10 cellular contexts compared by ENCODE assay signal in genomic region chr1:26542781-26543443, GRCh38. TPM values are rescaled to one million over a fixed set of nuclear protein-coding genes. Genes with fewer than 3 reads are reported as not detected.
DNase-seq lines count a peak whose midpoint lies in the region; FAIRE-seq and TF ChIP-seq lines count a peak whose summit lies in the region.
"Had no signal": no experiment of that assay in that cellular context is flagged by ENCODE, and none has a peak within 500 bp of the region (broad histone marks: within the 10 kb centered on the region; RNA-seq: fewer than 3 reads in every experiment).

No MANE protein-coding gene starts in this region.

- peak overlapping the region; percentile 72 for H3K4me2 ChIP-seq in OCI-LY1 (ENCODE audit: low read length)

- no peaks in the 10 kb centered on the region for H3K9me2 ChIP-seq in OCI-LY1 (ENCODE audit: low read depth, low read length)

- no peaks in the 10 kb centered on the region for H3K9me3 ChIP-seq in OCI-LY1 (ENCODE audit: low read length)
- no peaks in the 10 kb centered on the region for H3K9me3 ChIP-seq in endodermal cell (ENCODE audit: control insufficient read depth, low read length)
- H3K9me3 ChIP-seq in spleen: no peaks in the 10 kb centered on the region
- H3K9me3 ChIP-seq in prostate gland: no peaks in the 10 kb centered on the region
- H3K9me3 ChIP-seq: mucosa of descending colon had no signal

- WGBS in endodermal cell (ENCODE audit: insufficient coverage in 1 of 2, insufficient read length in 1 of 2), 2 experiments: 92 to 96% methylated on average over 7 to 9 of the region's 9 CpGs
- 30 to 52% (median 39%) methylated on average over 9 of the region's 9 CpGs for WGBS in spleen, 5 donors
- WGBS in prostate gland: 87% methylated on average over 9 of the region's 9 CpGs

- no peaks in the 10 kb centered on the region for H4K20me1 ChIP-seq in OCI-LY1 (ENCODE audit: insufficient read depth, low read length)

- H3K27me3 Mint-ChIP-seq in endodermal cell (ENCODE audit: insufficient read depth): no peaks in the 10 kb centered on the region

- no peaks in the 10 kb centered on the region for H3K79me2 ChIP-seq in OCI-LY1 (ENCODE audit: insufficient read depth, low read length)

- TF ChIP-seq POLR2A in spleen (IDR thresholded peaks at IDR 0.05): no peak
- no peak for TF ChIP-seq POLR2A in prostate gland (IDR thresholded peaks at IDR 0.05)

- H3K9ac ChIP-seq in OCI-LY1 (ENCODE audit: low read length): peak overlapping the region; percentile 67
- H3K9ac ChIP-seq in endodermal cell (ENCODE audit: extremely low read depth, low read length, poor library complexity, severe bottlenecking): no peak overlapping the region

- no peak overlapping the region for H3K4me3 Mint-ChIP-seq in endodermal cell

- intact Hi-C loops in spleen (cut with DNase I; ENCODE audit: low total_unique reads): loop anchor here (10.0 kb wide), 1 partner anchor 48 kb away; no protein-coding TSS in a partner anchor
- intact Hi-C loops in prostate gland (cut with DNase I): no loop called here

- peak overlapping the region; percentile 53 for H3K4me3 ChIP-seq in OCI-LY1 (ENCODE audit: low read depth, low read length, poor library complexity, severe bottlenecking)
- H3K4me3 ChIP-seq in endodermal cell (ENCODE audit: low read length): no peak overlapping the region
- peak overlapping the region in 7 of 8 donors; percentile 4 to 83 (median 24) for H3K4me3 ChIP-seq in spleen
- peak overlapping the region in 1 of 2 donors; percentile 1 for H3K4me3 ChIP-seq in prostate gland
- H3K4me3 ChIP-seq: mucosa of descending colon, SK-N-MC had no signal

- H3K36me3 ChIP-seq in OCI-LY1 (ENCODE audit: insufficient read depth, low read length) (peaks cover 13% of the 10 kb centered on the region; the same call in 1 of the 2 replicates), endodermal cell (ENCODE audit: control insufficient read depth, insufficient read depth, low read length) (peaks cover 6% of the 10 kb centered on the region), spleen (peaks cover 0 to 15% (median 11%) of the 10 kb centered on the region in 6 donors), prostate gland (no peaks in the 10 kb centered on the region)

- H2AFZ ChIP-seq in OCI-LY1 (ENCODE audit: low read length): no peak overlapping the region

- H3K4me1 ChIP-seq in OCI-LY1 (ENCODE audit: insufficient read depth, low read length, severe bottlenecking) (peaks cover 89% of the 10 kb centered on the region), endodermal cell (ENCODE audit: control insufficient read depth, insufficient read depth, low read length) (no peaks in the 10 kb centered on the region), spleen (peaks cover 64 to 100% (median 98%) of the 10 kb centered on the region in 6 donors), prostate gland (replicated peaks) (no peaks in the 10 kb centered on the region)

- peaks cover 7% of the 10 kb centered on the region for H3K4me1 Mint-ChIP-seq in endodermal cell

- H3K27me3 ChIP-seq in OCI-LY1 (ENCODE audit: insufficient read depth, low read length) (no peaks in the 10 kb centered on the region), endodermal cell (ENCODE audit: control insufficient read depth, insufficient read depth, low read length, poor library complexity, severe bottlenecking) (no peaks in the 10 kb centered on the region), spleen (replicated peaks in 1 of 7) (no peaks in the 10 kb centered on the region), prostate gland (replicated peaks; ENCODE audit: insufficient read depth) (no peaks in the 10 kb centered on the region)

- H3F3A ChIP-seq in OCI-LY1 (ENCODE audit: insufficient read depth, low read length): no peaks in the 10 kb centered on the region

- TF ChIP-seq CTCF in OCI-LY1 (IDR thresholded peaks at IDR 0.05; ENCODE audit: low read length) (no peak), endodermal cell (conservative IDR thresholded peaks at IDR 0.05) (no peak), spleen (IDR thresholded peaks at IDR 0.05 in 8 of 11, conservative IDR thresholded peaks at IDR 0.05 in 3 of 11) (no peak), prostate gland (IDR thresholded peaks at IDR 0.05) (no peak)

- peaks cover 34% of the 10 kb centered on the region for H3K36me3 Mint-ChIP-seq in endodermal cell (ENCODE audit: low read depth)

- peak overlapping the region; percentile 52 for H3K27ac Mint-ChIP-seq in endodermal cell

- no peaks in the 10 kb centered on the region for H3K9me3 Mint-ChIP-seq in endodermal cell

- FAIRE-seq in RCC 7860 (lab: Jason Lieb, UNC): no peak

- H3K27ac ChIP-seq in OCI-LY1 (ENCODE audit: low read depth, low read length, poor library complexity, severe bottlenecking) (peak overlapping the region; percentile 97), endodermal cell (ENCODE audit: low read depth, low read length) (no peak overlapping the region), spleen (peak overlapping the region; percentile 90 to 99 (median 97)), prostate gland (peak overlapping the region in 1 of 2 donors; percentile 25)
- H3K27ac ChIP-seq: SK-N-MC had no signal

- peak; percentile 27 for DNase-seq in NCI-H1436 (lab: John Stamatoyannopoulos, UW)
- no peak for DNase-seq in NCI-H1436 treated with DMSO at 0.1 percent for 48 hours (lab: John Stamatoyannopoulos, UW)
- no peak for DNase-seq in endodermal cell
- peak; percentile 88 for DNase-seq in spleen
- no peak for DNase-seq in RCC 7860 (ENCODE audit: low spot score)
- no peak for DNase-seq in NCI-H1930 (lab: John Stamatoyannopoulos, UW)
- DNase-seq in prostate gland (ENCODE audit: low spot score): no peak

RNA-seq across cellular contexts. Expression of gene RPS6KA1, which starts 13.4 kb away (rescaled TPM):
- total RNA-seq in endodermal cell (10 to 100 TPM; 41.3 TPM), spleen (100 to 1,000 TPM; 109 to 173 (median 131) TPM), prostate gland (10 to 100 TPM; 38.6 to 87.5 TPM)
- polyA plus RNA-seq in endodermal cell (2013, experiment 1 of 2): 17.8 TPM
- polyA plus RNA-seq in endodermal cell (2013, experiment 2 of 2): 15.9 TPM
- 10 to 100 TPM; 45.8 to 57.5 (median 51.0) TPM for polyA plus RNA-seq in spleen

Comparison
In these comparisons a context has a peak if more than half of its experiments do, and no peak if none do; other contexts are left out.
1. DNase-seq: peak in NCI-H1436 (single experiment) and spleen (single experiment); none in NCI-H1436 treated with DMSO at 0.1 percent for 48 hours (single experiment), endodermal cell (single experiment), RCC 7860 (single experiment), NCI-H1930 (0 of 2) and prostate gland (single experiment).